ENCODE assay signal across 2 cellular contexts in the genomic region with DNA sequence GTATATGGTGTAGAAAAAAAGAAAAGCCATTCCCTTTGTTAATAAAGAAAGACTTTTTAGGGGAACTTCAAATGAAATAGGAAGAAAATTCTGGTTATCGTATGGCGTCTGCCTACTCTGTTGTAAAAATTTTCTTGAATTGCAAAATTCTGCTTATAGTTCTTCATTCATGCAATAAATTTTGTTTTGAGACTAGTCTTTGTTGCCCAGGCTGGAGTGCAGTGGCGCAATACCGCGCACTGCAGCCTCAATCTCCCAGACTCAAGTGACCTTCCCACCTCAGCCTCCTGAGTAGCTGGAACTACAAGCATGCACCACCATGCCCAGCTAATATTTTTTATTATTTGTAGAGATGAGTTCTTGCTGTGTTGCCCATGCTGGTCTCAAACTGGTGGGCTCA.
TF ChIP-seq lines count a peak whose summit lies in the region.

No MANE protein-coding gene starts in this region.

TF ChIP-seq in SK-N-SH, 30 proteins besides CTCF, POLR2A, EP300 and RAD21:
- TF ChIP-seq FOXJ3 (CRISPR knock-in tag; IDR thresholded peaks at IDR 0.05) (no peak), RFX5 (IDR thresholded peaks at IDR 0.05; ENCODE audit: low read length) (no peak), GATA2 (CRISPR knock-in tag; IDR thresholded peaks at IDR 0.05) (no peak), MXI1 (IDR thresholded peaks at IDR 0.05; ENCODE audit: low read depth, low read length) (no peak), FOXM1 (IDR thresholded peaks at IDR 0.05; ENCODE audit: low read depth) (no peak)

TF ChIP-seq in SK-N-SH treated with all-trans-retinoic acid at 6 μM for 48 hours, 23 proteins besides CTCF, POLR2A, EP300 and RAD21:
- TF ChIP-seq RARB (CRISPR knock-in tag; IDR thresholded peaks at IDR 0.05) (no peak), ZNF70 (CRISPR knock-in tag; IDR thresholded peaks at IDR 0.05) (no peak), ARNTL (CRISPR knock-in tag; IDR thresholded peaks at IDR 0.05; ENCODE audit: borderline replicate concordance, low read depth) (no peak)
